ENCODE assay signal across 24 cellular contexts in genomic region chr7:157843336-157844140, GRCh38.
A peak's percentile ranks its signal among the peaks of the same experiment; 100 is the strongest.
DNase-seq lines count a peak whose midpoint lies in the region; ATAC-seq, FAIRE-seq and TF ChIP-seq lines count a peak whose summit lies in the region.
"Had no signal": no experiment of that assay in that cellular context is flagged by ENCODE, and none has a peak within 500 bp of the region (broad histone marks: within the 10 kb centered on the region; RNA-seq: fewer than 3 reads in every experiment).

No MANE protein-coding gene starts in this region.

- H3K18ac ChIP-seq in neuronal stem cell (ENCODE audit: low read length) = peak overlapping the region; percentile 66

- ATAC-seq in RWPE2 (ENCODE audit: low read depth) = no peak
- ATAC-seq: A549, GM23338 had no signal

- DNase-seq in RWPE2 (ENCODE audit: low spot score) = peak; percentile 31
- DNase-seq in kidney = peak; percentile 30
- DNase-seq in neuronal stem cell (ENCODE audit: low spot score) = no peak
- DNase-seq in spleen = peak; percentile 61
- DNase-seq in globus pallidus (ENCODE audit: low spot score) = no peak
- no peak for DNase-seq in urothelium cell line (ENCODE audit: low spot score)
- DNase-seq in glomerular visceral epithelial cell (ENCODE audit: extremely low spot score) = no peak
- DNase-seq: 8988T; ACHN; AML-193; BE2C; CD4-positive, alpha-beta T cell; CD8-positive, alpha-beta memory T cell; DMS 273 treated with DMSO at 0.1 percent for 48 hours; DMS79 treated with DMSO at 0.1 percent for 48 hours; GF-D8; HFFc6 had no signal

- H3K27ac ChIP-seq in RWPE2 (ENCODE audit: poor library complexity, severe bottlenecking) = no peak overlapping the region
- H3K27ac ChIP-seq in kidney (ENCODE audit: low read depth in 2 of 2, low read length in 2 of 2) = no peak overlapping the region
- no peak overlapping the region for H3K27ac ChIP-seq in neuronal stem cell (replicated peaks; ENCODE audit: low read length)
- H3K27ac ChIP-seq in spleen = no peak overlapping the region
- H3K27ac ChIP-seq: A549; BLaER1 treated with 17β-estradiol and CSF1 and Interleukin-3, amounts not matched to agents 10 nM and 100 nM had no signal

- intact Hi-C loops in kidney (cut with DNase I) (no loop called here), spleen (cut with DNase I; ENCODE audit: low total_unique reads) (no loop called here)

- TF ChIP-seq POLR2A in spleen (IDR thresholded peaks at IDR 0.05) = no peak

- no peaks in the 10 kb centered on the region for H3K79me1 ChIP-seq in neuronal stem cell (ENCODE audit: low read depth, low read length)

- H3K4me1 ChIP-seq in RWPE2 (ENCODE audit: insufficient read depth, poor library complexity, severe bottlenecking) (no peaks in the 10 kb centered on the region), kidney (ENCODE audit: control insufficient read depth in 1 of 2, insufficient read depth in 1 of 2, low read depth in 1 of 2, low read length in 2 of 2) (no peaks in the 10 kb centered on the region), neuronal stem cell (ENCODE audit: control insufficient read depth in 2 of 2, insufficient read depth in 1 of 2, low read depth in 1 of 2, low read length in 2 of 2) (peaks cover 26 to 27% of the 10 kb centered on the region in 2 donors), spleen (no peaks in the 10 kb centered on the region)
- H3K4me1 ChIP-seq: A549, BE2C, HAP-1 had no signal

- H3K4me3 ChIP-seq in RWPE2 (ENCODE audit: severe bottlenecking) = no peak overlapping the region
- H3K4me3 ChIP-seq in kidney (ENCODE audit: low read length in 2 of 2) = no peak overlapping the region
- H3K4me3 ChIP-seq in neuronal stem cell (ENCODE audit: low read length in 2 of 2) = no peak overlapping the region
- no peak overlapping the region for H3K4me3 ChIP-seq in spleen
- H3K4me3 ChIP-seq: A549; BLaER1 treated with 17β-estradiol and CSF1 and Interleukin-3, amounts not matched to agents 10 nM and 100 nM; GM23338; HAP-1 had no signal

- no peaks in the 10 kb centered on the region for H3K36me3 ChIP-seq in RWPE2 (ENCODE audit: low read depth)
- H3K36me3 ChIP-seq in kidney (ENCODE audit: control insufficient read depth in 1 of 2, insufficient read depth in 2 of 2, low read length in 2 of 2) = peaks cover 0 to 2% of the 10 kb centered on the region in 2 donors
- H3K36me3 ChIP-seq in neuronal stem cell (replicated peaks in 1 of 2; ENCODE audit: control insufficient read depth in 2 of 2, insufficient read depth in 2 of 2, low read length in 2 of 2) = peaks cover 0 to 1% of the 10 kb centered on the region in 2 donors
- H3K36me3 ChIP-seq in spleen = no peaks in the 10 kb centered on the region
- H3K36me3 ChIP-seq: BE2C; BLaER1 treated with 17β-estradiol and CSF1 and Interleukin-3, amounts not matched to agents 10 nM and 100 nM; HAP-1 had no signal

- no peak overlapping the region for H3K23ac ChIP-seq in neuronal stem cell (ENCODE audit: low read depth, low read length, poor library complexity)

- no CpG with 5 or more reads among the region's 29 CpGs for WGBS in neuronal stem cell (ENCODE audit: extremely low coverage in 2 of 2, insufficient read length in 2 of 2, insufficient replicate concordance in 1 of 2), 2 donors
- WGBS in spleen, 5 donors = 87 to 92% (median 89%) methylated on average over 28 to 29 of the region's 29 CpGs

- H3K9me3 ChIP-seq in RWPE2 (ENCODE audit: severe bottlenecking) (peaks cover 10% of the 10 kb centered on the region), kidney (ENCODE audit: control insufficient read depth in 1 of 2, low read length in 2 of 2) (peaks cover 0 to 5% of the 10 kb centered on the region in 2 donors), neuronal stem cell (replicated peaks in 1 of 2; ENCODE audit: control insufficient read depth in 2 of 2, insufficient read depth in 1 of 2, low read depth in 1 of 2, low read length in 2 of 2) (peaks cover 6 to 10% of the 10 kb centered on the region in 2 donors), spleen (no peaks in the 10 kb centered on the region)
- H3K9me3 ChIP-seq: HAP-1 had no signal

- TF ChIP-seq CTCF in RWPE2 (IDR thresholded peaks at IDR 0.05; ENCODE audit: poor library complexity, severe bottlenecking) (no peak), kidney (IDR thresholded peaks at IDR 0.05; ENCODE audit: borderline replicate concordance, extremely low read depth, insufficient read depth) (no peak), spleen (IDR thresholded peaks at IDR 0.05 in 8 of 11, conservative IDR thresholded peaks at IDR 0.05 in 3 of 11) (no peak)

- peak overlapping the region; percentile 34 for H2BK12ac ChIP-seq in neuronal stem cell (ENCODE audit: low read length)

- no peak overlapping the region for H2AFZ ChIP-seq in neuronal stem cell (ENCODE audit: low read length)
- H2AFZ ChIP-seq: GM23338 had no signal

- no peak overlapping the region for H3K9ac ChIP-seq in kidney (ENCODE audit: low read length in 2 of 2)
- H3K9ac ChIP-seq in neuronal stem cell (ENCODE audit: low read depth, low read length, poor library complexity) = no peak overlapping the region
- H3K9ac ChIP-seq: BLaER1 treated with 17β-estradiol and CSF1 and Interleukin-3, amounts not matched to agents 10 nM and 100 nM had no signal

- FAIRE-seq in kidney (lab: Jason Lieb, UNC) = no peak
- no peak for FAIRE-seq in urothelium cell line (lab: Jason Lieb, UNC)
- FAIRE-seq: A549, D721Med, GM12891, H54 had no signal

- H4K8ac ChIP-seq in neuronal stem cell (ENCODE audit: low read depth, low read length) = no peak overlapping the region

- H3K27me3 ChIP-seq in RWPE2 (ENCODE audit: insufficient read depth, poor library complexity, severe bottlenecking) = no peaks in the 10 kb centered on the region
- no peaks in the 10 kb centered on the region for H3K27me3 ChIP-seq in neuronal stem cell (ENCODE audit: control insufficient read depth in 3 of 3, insufficient read depth in 3 of 3, low read depth in 1 of 3, low read length in 3 of 3)
- peaks cover 0 to 39% (median 0%) of the 10 kb centered on the region in 7 donors for H3K27me3 ChIP-seq in spleen (replicated peaks in 1 of 7)
- H3K27me3 ChIP-seq: BE2C had no signal

- peak overlapping the region; percentile 11 for H2BK15ac ChIP-seq in neuronal stem cell (ENCODE audit: low read length)

- H3K4me2 ChIP-seq in neuronal stem cell (ENCODE audit: insufficient read depth, low read length, poor library complexity, severe bottlenecking) = no peak overlapping the region
- H3K4me2 ChIP-seq: A549; BLaER1 treated with 17β-estradiol and CSF1 and Interleukin-3, amounts not matched to agents 10 nM and 100 nM; GM23338 had no signal

- H2AK5ac ChIP-seq in neuronal stem cell (ENCODE audit: low read depth, low read length) = peak overlapping the region; percentile 23

- H2BK120ac ChIP-seq in neuronal stem cell (ENCODE audit: low read depth, low read length) = no peak overlapping the region

- no peak overlapping the region for H3K4ac ChIP-seq in neuronal stem cell (ENCODE audit: low read length)

- peak overlapping the region; percentile 56 for H3K14ac ChIP-seq in neuronal stem cell (ENCODE audit: low read length)

- H4K91ac ChIP-seq in neuronal stem cell (ENCODE audit: low read depth, low read length, poor library complexity) = no peak overlapping the region

- H2BK5ac ChIP-seq in neuronal stem cell (ENCODE audit: low read length) = no peak overlapping the region

Comparison
In these comparisons a context has a peak if more than half of its experiments do, and no peak if none do; other contexts are left out.
1. DNase-seq: peak in RWPE2 (single experiment), kidney (single experiment) and spleen (single experiment); none in neuronal stem cell (single experiment), globus pallidus (single experiment), urothelium cell line (single experiment) and glomerular visceral epithelial cell (single experiment).